ENCODE assay signal across 8 cellular contexts in genomic region chr19:16829822-16830289, GRCh38. TPM values are rescaled to one million over a fixed set of nuclear protein-coding genes. Genes with fewer than 3 reads are reported as not detected.
A peak's percentile ranks its signal among the peaks of the same experiment; 100 is the strongest.
DNase-seq lines count a peak whose midpoint lies in the region; ATAC-seq and TF ChIP-seq lines count a peak whose summit lies in the region.

No MANE protein-coding gene starts in this region.

- POLR2A ChIA-PET in GM10248 (lab: Yijun Ruan, JAX): no interaction called here
- POLR2A ChIA-PET in T-cell (lab: Charles Lee): no interaction called here

- H3K27ac ChIP-seq in gastroesophageal sphincter (peak overlapping the region; percentile 68 to 91 (median 88)), sigmoid colon (peak overlapping the region; percentile 80 to 89 (median 86))

- peaks cover 0 to 38% (median 10%) of the 10 kb centered on the region in 3 donors for H3K4me1 ChIP-seq in gastroesophageal sphincter
- peaks cover 0 to 26% (median 24%) of the 10 kb centered on the region in 4 donors for H3K4me1 ChIP-seq in sigmoid colon

- H3K36me3 Mint-ChIP-seq in T-cell: peaks cover 18% of the 10 kb centered on the region

- H3K27ac Mint-ChIP-seq in T-cell: peak overlapping the region; percentile 82 to 83

- peaks cover 17 to 18% of the 10 kb centered on the region in 2 donors for H3K27me3 Mint-ChIP-seq in T-cell

- no peaks in the 10 kb centered on the region for H3K9me3 Mint-ChIP-seq in T-cell

- no peak for TF ChIP-seq POLR2A in gastroesophageal sphincter (IDR thresholded peaks at IDR 0.05)
- TF ChIP-seq POLR2A in sigmoid colon (IDR thresholded peaks at IDR 0.05): no peak

- H3K4me1 Mint-ChIP-seq in T-cell: peaks cover 21 to 40% (median 35%) of the 10 kb centered on the region in 3 donors

- no peaks in the 10 kb centered on the region for H3K27me3 ChIP-seq in gastroesophageal sphincter
- no peaks in the 10 kb centered on the region for H3K27me3 ChIP-seq in sigmoid colon

- H3K4me3 ChIP-seq in gastroesophageal sphincter (peak overlapping the region; percentile 95 to 98), sigmoid colon (peak overlapping the region; percentile 88 to 100 (median 92))

- TF ChIP-seq CTCF in GM10248 (IDR thresholded peaks at IDR 0.05; ENCODE audit: control extremely low read depth, extremely low read depth, low read depth, missing control alignments) (no peak), gastroesophageal sphincter (IDR thresholded peaks at IDR 0.05) (no peak), sigmoid colon (IDR thresholded peaks at IDR 0.05) (no peak)

- DNase-seq in GM10248 (ENCODE audit: extremely low spot score): peak; percentile 17
- peak in 3 of 34 experiments; percentile 4 to 7 (median 6) for DNase-seq in T-cell
- no peak for DNase-seq in sigmoid colon
- no peak for DNase-seq in DMS114 treated with DMSO at 0.1 percent for 48 hours (lab: John Stamatoyannopoulos, UW; ENCODE audit: unreplicated experiment)

- TF ChIP-seq EP300 in gastroesophageal sphincter (IDR thresholded peaks at IDR 0.05) (no peak), sigmoid colon (IDR thresholded peaks at IDR 0.05) (no peak)

- intact Hi-C loops in sigmoid colon (cut with DNase I): loop anchor here (2.0 to 5.0 kb wide), 3 partner anchors 59 to 168 kb away; partner anchors contain the start of genes NWD1, SMIM7 and TMEM38A

- CTCF ChIA-PET in GM10248 (lab: Yijun Ruan, JAX) (no interaction called here), T-cell (lab: Charles Lee) (no interaction called here)

- WGBS in gastroesophageal sphincter (ENCODE audit: low coverage in 1 of 2), 2 donors: 15 to 20% methylated on average over 4 to 12 of the region's 13 CpGs
- WGBS in sigmoid colon, 2 donors: 16 to 26% methylated on average over 13 of the region's 13 CpGs

- peak overlapping the region; percentile 80 to 85 (median 83) for H3K4me3 Mint-ChIP-seq in T-cell

- H3K36me3 ChIP-seq in gastroesophageal sphincter: peaks cover 0 to 39% of the 10 kb centered on the region in 2 donors
- H3K36me3 ChIP-seq in sigmoid colon: peaks cover 7 to 39% (median 14%) of the 10 kb centered on the region in 4 donors

- peak in 1 of 4 experiments; percentile 11 for ATAC-seq in T-cell (replicated peaks in 1 of 4)
- ATAC-seq in gastroesophageal sphincter: no peak
- no peak for ATAC-seq in GM21619 (IDR thresholded peaks at IDR 0.05; ENCODE audit: unreplicated experiment)
- no peak for ATAC-seq in GM18520 (IDR thresholded peaks at IDR 0.05; ENCODE audit: unreplicated experiment)
- no peak for ATAC-seq in HG03135 (IDR thresholded peaks at IDR 0.05; ENCODE audit: unreplicated experiment)

- H3K9me3 ChIP-seq in gastroesophageal sphincter (no peaks in the 10 kb centered on the region), sigmoid colon (no peaks in the 10 kb centered on the region)

RNA-seq across cellular contexts. Expression of gene SIN3B, which starts 0.7 kb away (rescaled TPM):
- 10 to 100 TPM; 76.4 to 94.5 (median 84.1) TPM for total RNA-seq in T-cell
- total RNA-seq in gastroesophageal sphincter: 10 to 100 TPM; 19.7 to 55.7 (median 45.8) TPM
- 10 to 100 TPM; 23.9 to 67.3 (median 33.5) TPM for total RNA-seq in sigmoid colon
- polyA plus RNA-seq in sigmoid colon: 10 to 100 TPM in 1 of 3 donors, 1 to 10 TPM in 2; 5.1 to 26.1 (median 5.4) TPM

RNA-seq across cellular contexts. Expression of gene F2RL3, which starts 58.9 kb away (rescaled TPM):
- total RNA-seq in T-cell (under 1 TPM in 3 of 5 donors, not detected in 2; 0.15 to 0.44 (median 0.30) TPM), gastroesophageal sphincter (1 to 10 TPM; 2.3 to 5.1 (median 2.7) TPM), sigmoid colon (1 to 10 TPM; 1.8 to 3.9 (median 1.9) TPM)
- 1 to 10 TPM in 2 of 3 donors, under 1 TPM in 1; 0.69 to 3.5 (median 2.4) TPM for polyA plus RNA-seq in sigmoid colon
